ENCODE assay signal across 13 cellular contexts in the genomic region with DNA sequence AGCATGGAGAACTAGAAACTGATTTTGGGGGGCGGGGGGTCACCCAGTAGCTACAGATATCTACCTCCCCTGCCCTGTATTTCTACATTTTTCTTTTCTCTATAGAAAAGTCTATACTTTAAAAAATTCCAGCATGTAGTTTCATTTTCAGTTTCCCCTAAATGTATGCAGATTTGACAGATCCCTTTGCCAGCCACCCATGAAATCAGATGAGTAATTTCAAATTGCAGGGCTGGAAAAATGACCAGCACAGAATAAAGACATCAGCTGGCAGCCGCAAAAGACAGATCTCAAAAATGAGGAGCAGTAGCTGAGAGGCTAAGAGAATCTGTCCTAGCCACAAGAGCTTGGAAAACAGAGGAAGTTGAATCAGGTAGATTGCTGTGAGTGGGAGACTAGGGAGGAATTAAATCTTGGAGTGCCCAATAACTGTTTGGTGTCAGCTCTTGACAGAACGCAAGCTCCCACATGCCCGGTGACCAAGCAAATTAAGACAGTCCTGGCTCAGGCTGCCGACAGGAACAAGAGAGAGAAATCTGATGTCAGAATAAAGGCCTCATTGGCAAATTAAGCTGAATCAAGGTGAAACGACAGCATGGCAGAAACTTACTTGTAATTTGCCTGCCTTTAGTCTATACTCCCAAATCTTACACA. TPM values are rescaled to one million over a fixed set of nuclear protein-coding genes. Genes with fewer than 3 reads are reported as not detected.
DNase-seq lines count a peak whose midpoint lies in the region; ATAC-seq and TF ChIP-seq lines count a peak whose summit lies in the region.
"Had no signal": no experiment of that assay in that cellular context is flagged by ENCODE, and none has a peak within 500 bp of the region (broad histone marks: within the 10 kb centered on the region; RNA-seq: fewer than 3 reads in every experiment).

No MANE protein-coding gene starts in this region.

- no peak overlapping the region for H3K56ac ChIP-seq in mesendoderm (ENCODE audit: low read length)

- H3F3A ChIP-seq in GM23338 (replicated peaks; ENCODE audit: low read depth): no peaks in the 10 kb centered on the region

- no peak overlapping the region for H3K23ac ChIP-seq in mesendoderm (ENCODE audit: low read length)

- H3K4me3 ChIP-seq in AG10803 (ENCODE audit: low read length) (0 out of 2 replicates have a peak overlapping the region, but pooled peaks have one; percentile 9), GM23338 (no peak overlapping the region), left ventricle myocardium inferior (no peak overlapping the region), mesendoderm (ENCODE audit: low read length) (no peak overlapping the region)

- H3K79me1 ChIP-seq in mesendoderm (ENCODE audit: low read length): no peaks in the 10 kb centered on the region

- no peak overlapping the region for H3K4me2 ChIP-seq in GM23338
- H3K4me2 ChIP-seq in mesendoderm (ENCODE audit: low read length): no peak overlapping the region

- H2AK5ac ChIP-seq in mesendoderm (ENCODE audit: low read length): no peak overlapping the region

- TF ChIP-seq CTCF in AG10803 (conservative IDR thresholded peaks at IDR 0.05; ENCODE audit: low read length) (no peak), GM23338 (conservative IDR thresholded peaks at IDR 0.05; ENCODE audit: low read depth in 2 of 2) (no peak), left ventricle myocardium inferior (IDR thresholded peaks at IDR 0.05; ENCODE audit: borderline replicate concordance) (no peak)

- H3K4ac ChIP-seq in mesendoderm (ENCODE audit: low read depth, low read length): no peak overlapping the region

- H3K27ac ChIP-seq in GM23338 (ENCODE audit: low read depth) (no peak overlapping the region), left ventricle myocardium inferior (replicated peaks) (peak overlapping the region; percentile 88), mesendoderm (ENCODE audit: low read depth, low read length) (no peak overlapping the region)

- peak overlapping the region; percentile 79 for H2AFZ ChIP-seq in GM23338

- no peaks in the 10 kb centered on the region for H3K27me3 Mint-ChIP-seq in GM23338 (ENCODE audit: insufficient read depth, low read depth, poor library complexity)
- peaks cover 4% of the 10 kb centered on the region for H3K27me3 Mint-ChIP-seq in activated naive CD8-positive, alpha-beta T cell treated with anti-CD3 and anti-CD28 coated beads, Interleukin-2, amount 50 U/mL, for 24 hours
- H3K27me3 Mint-ChIP-seq in activated CD4-positive, alpha-beta memory T cell treated with anti-CD3 and anti-CD28 coated beads for 36 hours: peaks cover 2% of the 10 kb centered on the region

- POLR2A ChIA-PET in activated CD4-positive, alpha-beta memory T cell treated with anti-CD3 and anti-CD28 coated beads for 36 hours (lab: Charles Lee): interaction anchor here (0.6 kb wide), 1 partner anchor 26 kb away, joined by 3 read pairs; no protein-coding TSS in a partner anchor

- no peak overlapping the region for H3K27ac Mint-ChIP-seq in GM23338
- H3K27ac Mint-ChIP-seq in activated naive CD8-positive, alpha-beta T cell treated with anti-CD3 and anti-CD28 coated beads, Interleukin-2, amount 50 U/mL, for 24 hours: peak overlapping the region; percentile 2
- no peak overlapping the region for H3K27ac Mint-ChIP-seq in activated CD4-positive, alpha-beta memory T cell treated with anti-CD3 and anti-CD28 coated beads for 36 hours
- H3K27ac Mint-ChIP-seq: activated naive CD4-positive, alpha-beta T cell treated with anti-CD3 and anti-CD28 coated beads, Interleukin-2, amount 50 U/mL, for 72 hours; T-cell had no signal

- no peak for ATAC-seq in GM23338
- no peak for ATAC-seq in activated naive CD8-positive, alpha-beta T cell treated with anti-CD3 and anti-CD28 coated beads, Interleukin-2, amount 50 U/mL, for 24 hours
- ATAC-seq: activated naive CD4-positive, alpha-beta T cell treated with anti-CD3 and anti-CD28 coated beads, Interleukin-2, amount 50 U/mL, for 72 hours; T-cell had no signal

- no CpG with 5 or more reads among the region's 6 CpGs for WGBS in mesendoderm (ENCODE audit: extremely low coverage, insufficient coverage, low lambda C conversion rate)

- H3K4me3 Mint-ChIP-seq in GM23338: no peak overlapping the region
- H3K4me3 Mint-ChIP-seq in activated naive CD8-positive, alpha-beta T cell treated with anti-CD3 and anti-CD28 coated beads, Interleukin-2, amount 50 U/mL, for 24 hours: no peak overlapping the region
- no peak overlapping the region for H3K4me3 Mint-ChIP-seq in activated CD4-positive, alpha-beta memory T cell treated with anti-CD3 and anti-CD28 coated beads for 36 hours
- H3K4me3 Mint-ChIP-seq: T-cell had no signal

- no peak overlapping the region for H3K9ac ChIP-seq in mesendoderm (ENCODE audit: low read length)

- no peaks in the 10 kb centered on the region for H3K27me3 ChIP-seq in GM23338 (ENCODE audit: insufficient read depth)
- no peaks in the 10 kb centered on the region for H3K27me3 ChIP-seq in left ventricle myocardium inferior (ENCODE audit: low read depth)
- H3K27me3 ChIP-seq in mesendoderm (ENCODE audit: insufficient read depth, low read length, poor library complexity): no peaks in the 10 kb centered on the region

- no peaks in the 10 kb centered on the region for H3K9me3 ChIP-seq in left ventricle myocardium inferior (replicated peaks)

- H2BK5ac ChIP-seq in mesendoderm (ENCODE audit: low read length): no peak overlapping the region

- no peak overlapping the region for H4K8ac ChIP-seq in mesendoderm (ENCODE audit: low read depth, low read length)

- no peak overlapping the region for H2BK120ac ChIP-seq in mesendoderm (ENCODE audit: low read depth, low read length)

- H3K79me2 ChIP-seq in GM23338 (replicated peaks; ENCODE audit: insufficient read depth): no peaks in the 10 kb centered on the region
- H3K79me2 ChIP-seq in mesendoderm (ENCODE audit: control insufficient read depth, insufficient read depth, low read length): no peaks in the 10 kb centered on the region

- no peak overlapping the region for H2BK15ac ChIP-seq in mesendoderm (replicated peaks; ENCODE audit: low read depth)

- H4K5ac ChIP-seq in mesendoderm (ENCODE audit: low read length): no peak overlapping the region

- no peaks in the 10 kb centered on the region for H3K4me1 ChIP-seq in GM23338 (ENCODE audit: insufficient read depth)
- peaks cover 54% of the 10 kb centered on the region for H3K4me1 ChIP-seq in left ventricle myocardium inferior
- H3K4me1 ChIP-seq in mesendoderm (ENCODE audit: control insufficient read depth, low read depth, low read length): no peaks in the 10 kb centered on the region

- no peaks in the 10 kb centered on the region for H4K20me1 ChIP-seq in GM23338 (replicated peaks; ENCODE audit: insufficient read depth)

- H3K9me2 ChIP-seq in GM23338 (ENCODE audit: insufficient read depth): no peaks in the 10 kb centered on the region

- H3K9me3 Mint-ChIP-seq in GM23338: no peaks in the 10 kb centered on the region
- H3K9me3 Mint-ChIP-seq in activated naive CD8-positive, alpha-beta T cell treated with anti-CD3 and anti-CD28 coated beads, Interleukin-2, amount 50 U/mL, for 24 hours: no peaks in the 10 kb centered on the region
- H3K9me3 Mint-ChIP-seq in activated CD4-positive, alpha-beta memory T cell treated with anti-CD3 and anti-CD28 coated beads for 36 hours: no peaks in the 10 kb centered on the region
- H3K9me3 Mint-ChIP-seq: activated naive CD4-positive, alpha-beta T cell treated with anti-CD3 and anti-CD28 coated beads, Interleukin-2, amount 50 U/mL, for 72 hours; T-cell had no signal

- intact Hi-C loops in left ventricle myocardium inferior (cut with micrococcal nuclease): no loop called here
- intact Hi-C loops in activated CD4-positive, alpha-beta memory T cell treated with anti-CD3 and anti-CD28 coated beads for 36 hours (cut with micrococcal nuclease): no loop called here

- H3K18ac ChIP-seq in mesendoderm (ENCODE audit: low read length): no peak overlapping the region

- H3K36me3 Mint-ChIP-seq in GM23338 (ENCODE audit: low read depth): no peaks in the 10 kb centered on the region
- H3K36me3 Mint-ChIP-seq in activated naive CD8-positive, alpha-beta T cell treated with anti-CD3 and anti-CD28 coated beads, Interleukin-2, amount 50 U/mL, for 24 hours (ENCODE audit: low read depth): no peaks in the 10 kb centered on the region
- H3K36me3 Mint-ChIP-seq in activated CD4-positive, alpha-beta memory T cell treated with anti-CD3 and anti-CD28 coated beads for 36 hours: no peaks in the 10 kb centered on the region
- H3K36me3 Mint-ChIP-seq: activated naive CD4-positive, alpha-beta T cell treated with anti-CD3 and anti-CD28 coated beads, Interleukin-2, amount 50 U/mL, for 72 hours; T-cell had no signal

- DNase-seq in AG10803 (ENCODE audit: low read depth) (peak; percentile 19), GM23338 (ENCODE audit: low spot score) (no peak), left ventricle myocardium inferior (no peak), T-helper 2 cell (no peak), mesendoderm (no peak), GM19240 (ENCODE audit: insufficient read length, low spot score) (no peak)
- no peak for DNase-seq in activated naive CD8-positive, alpha-beta T cell treated with anti-CD3 and anti-CD28 coated beads, Interleukin-2, amount 50 U/mL, for 24 hours
- no peak for DNase-seq in activated CD4-positive, alpha-beta memory T cell treated with anti-CD3 and anti-CD28 coated beads for 36 hours
- DNase-seq: activated CD4-positive, alpha-beta T cell treated with anti-CD3 and anti-CD28 coated beads, Interleukin-2, amount 50 U/mL, for 48 hours; NCI-H748 treated with DMSO at 0.1 percent for 48 hours; small intestine; T-cell had no signal

- no peaks in the 10 kb centered on the region for H3K36me3 ChIP-seq in GM23338 (ENCODE audit: insufficient read depth)
- H3K36me3 ChIP-seq in left ventricle myocardium inferior: no peaks in the 10 kb centered on the region
- H3K36me3 ChIP-seq in mesendoderm (ENCODE audit: control insufficient read depth, insufficient read depth, low read length): no peaks in the 10 kb centered on the region

- H3K4me1 Mint-ChIP-seq in GM23338: no peaks in the 10 kb centered on the region
- H3K4me1 Mint-ChIP-seq in activated naive CD8-positive, alpha-beta T cell treated with anti-CD3 and anti-CD28 coated beads, Interleukin-2, amount 50 U/mL, for 24 hours: peaks cover 16% of the 10 kb centered on the region
- H3K4me1 Mint-ChIP-seq in activated CD4-positive, alpha-beta memory T cell treated with anti-CD3 and anti-CD28 coated beads for 36 hours (ENCODE audit: low read depth): peaks cover 14% of the 10 kb centered on the region

- CTCF ChIA-PET in activated CD4-positive, alpha-beta memory T cell treated with anti-CD3 and anti-CD28 coated beads for 36 hours (lab: Charles Lee): no interaction called here

RNA-seq across cellular contexts. Expression of gene ADRB1, which starts 24.5 kb away (rescaled TPM):
- 0.24 and 0.39 TPM in 2 replicates for total RNA-seq in GM23338 (2014; rRNA removed; shearing (Covaris generic))
- 0.14 and 0.23 TPM in 2 replicates for polyA plus RNA-seq in GM23338 (2016; fragmentation: Nextera tagmentation; extraction: Ambion mirVana)
- total RNA-seq in left ventricle myocardium inferior: 35.0 TPM
- total RNA-seq in activated CD4-positive, alpha-beta memory T cell treated with anti-CD3 and anti-CD28 coated beads for 36 hours: not detected
- polyA plus RNA-seq in mesendoderm (2013, experiment 1 of 2): 0.13 TPM
- polyA plus RNA-seq in mesendoderm (2013, experiment 2 of 2): 0.07 TPM
- total RNA-seq: activated naive CD4-positive, alpha-beta T cell treated with anti-CD3 and anti-CD28 coated beads, Interleukin-2, amount 50 U/mL, for 72 hours had no signal

Comparison
In these comparisons a context has a peak if more than half of its experiments do, and no peak if none do; other contexts are left out.
1. RNA of gene ADRB1, which starts 24.5 kb away (total RNA-seq): 35.0 TPM in left ventricle myocardium inferior (single experiment); 0.24 to 0.39 TPM in GM23338 and not detected in activated CD4-positive, alpha-beta memory T cell treated with anti-CD3 and anti-CD28 coated beads for 36 hours; every median in the first group is over 10 times any median in the second.